ENCODE assay signal across 23 cellular contexts in the genomic region with DNA sequence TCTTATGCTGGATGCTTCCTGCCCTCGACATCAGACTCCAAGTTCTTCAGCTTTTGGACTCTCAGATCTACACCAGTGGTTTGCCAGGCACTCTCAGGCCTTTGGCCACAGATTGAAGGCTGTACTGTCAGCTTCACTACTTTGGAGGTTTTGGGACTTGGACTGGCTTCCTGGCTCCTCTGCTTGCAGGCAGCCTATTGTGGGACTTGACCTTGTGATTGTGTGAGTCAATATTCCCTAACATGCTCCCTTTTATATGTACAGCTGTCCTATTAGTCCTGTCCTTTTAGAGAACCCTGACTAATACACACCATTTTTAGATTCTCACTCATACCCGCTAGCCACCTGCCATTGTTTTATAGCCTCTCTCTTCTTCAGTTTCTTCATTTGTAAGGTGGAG.
"Had no signal": no experiment of that assay in that cellular context is flagged by ENCODE, and none has a peak within 500 bp of the region (broad histone marks: within the 10 kb centered on the region; RNA-seq: fewer than 3 reads in every experiment).

No MANE protein-coding gene starts in this region.

- H3K79me2 ChIP-seq: hepatocyte had no signal

- H3K4me3 ChIP-seq: gastroesophageal sphincter, heart left ventricle, hepatocyte, left lung, prostate gland, stomach, thyroid gland, vagina had no signal

- H3K27me3 ChIP-seq: foreskin keratinocyte, gastroesophageal sphincter, heart left ventricle, hepatocyte, left lung, stomach, thyroid gland, vagina had no signal

- H3K4me1 ChIP-seq: foreskin keratinocyte, gastroesophageal sphincter, heart left ventricle, left lung, prostate gland, stomach, thyroid gland, vagina had no signal

- H2AFZ ChIP-seq: hepatocyte had no signal

- ATAC-seq: foreskin keratinocyte, gastroesophageal sphincter, heart left ventricle, left lung, right cardiac atrium had no signal

- H3K27ac ChIP-seq: foreskin keratinocyte, gastroesophageal sphincter, heart left ventricle, hepatocyte, left lung, prostate gland, stomach, thyroid gland, vagina had no signal

- H3K36me3 ChIP-seq: gastroesophageal sphincter, heart left ventricle, left lung, prostate gland, stomach, thyroid gland, vagina had no signal

- H3K4me2 ChIP-seq: hepatocyte had no signal

- H3K9me3 ChIP-seq: gastroesophageal sphincter, left lung, prostate gland, stomach, thyroid gland, vagina had no signal

- DNase-seq: caudate nucleus; cerebellar nuclear complex; effector memory CD4-positive, alpha-beta T cell; foreskin keratinocyte; heart left ventricle; kidney; left lung; mesendoderm; midbrain; nephron progenitor cell; nucleus accumbens; right cardiac atrium; small intestine; stimulated activated CD4-positive, alpha-beta T cell treated with anti-CD3 and anti-CD28 coated beads, Interleukin-15, amount 100 ng/mL, for 24 hours; stimulated activated CD4-positive, alpha-beta T cell treated with anti-CD3 and anti-CD28 coated beads, Interleukin-2, amount 100 ng/mL, for 48 hours; stimulated activated naive CD4-positive, alpha-beta T cell; stomach; trophoblast cell had no signal
